ENCODE assay signal across 1 cellular context in genomic region chr5:6869677-6870076, GRCh38.
TF ChIP-seq lines count a peak whose summit lies in the region.

No MANE protein-coding gene starts in this region.

TF ChIP-seq in GM12878, 131 proteins besides CTCF, POLR2A, EP300 and RAD21 (continued from another document):
- TF ChIP-seq IRF3 (IDR thresholded peaks at IDR 0.05): no peak
- TF ChIP-seq SUZ12 (IDR thresholded peaks at IDR 0.05; ENCODE audit: unreplicated experiment): no peak
- no peak for TF ChIP-seq TAF1 (IDR thresholded peaks at IDR 0.05; ENCODE audit: borderline replicate concordance, low read depth, low read length)
- peak; percentile 71 for TF ChIP-seq BCL3 (IDR thresholded peaks at IDR 0.05; ENCODE audit: borderline replicate concordance, insufficient read depth, low read depth, low read length, poor library complexity, severe bottlenecking)
- no peak for TF ChIP-seq BRCA1 (IDR thresholded peaks at IDR 0.05; ENCODE audit: low read depth, low read length)
- no peak for TF ChIP-seq MYB (IDR thresholded peaks at IDR 0.05; ENCODE audit: borderline replicate concordance, low read depth, low read length)
TF ChIP-seq in GM12878: peak in this region for 3.
